12 cellular contexts compared by ENCODE assay signal in the genomic region with DNA sequence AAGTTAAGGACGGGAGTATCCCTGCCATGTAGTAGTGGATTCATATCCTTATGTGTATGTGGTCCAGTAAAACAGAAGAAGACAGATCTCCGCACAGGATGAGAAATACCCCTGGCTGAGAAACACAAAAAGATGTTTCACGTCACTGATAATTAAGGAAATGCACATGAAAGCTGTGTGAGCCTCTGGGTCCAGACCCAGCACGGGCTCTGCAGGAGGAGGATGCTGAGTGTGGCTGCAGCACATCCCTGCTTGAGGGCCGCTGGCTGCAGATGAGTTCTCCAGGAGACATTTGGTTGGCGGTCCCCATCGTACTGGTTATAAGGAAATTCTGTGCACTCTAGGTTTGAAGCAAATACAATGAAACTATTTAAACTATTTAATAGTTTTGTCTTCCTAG. TPM values are rescaled to one million over a fixed set of nuclear protein-coding genes. Genes with fewer than 3 reads are reported as not detected.
DNase-seq lines count a peak whose midpoint lies in the region; ATAC-seq and TF ChIP-seq lines count a peak whose summit lies in the region.
"Had no signal": no experiment of that assay in that cellular context is flagged by ENCODE, and none has a peak within 500 bp of the region (broad histone marks: within the 10 kb centered on the region; RNA-seq: fewer than 3 reads in every experiment).

No MANE protein-coding gene starts in this region.

- no peaks in the 10 kb centered on the region for H3K4me1 ChIP-seq in neural progenitor cell
- H3K4me1 ChIP-seq in upper lobe of right lung: peaks cover 25% of the 10 kb centered on the region
- H3K4me1 ChIP-seq: A549 had no signal

- H3K79me2 ChIP-seq in neural progenitor cell (ENCODE audit: low read depth): peaks cover 100% of the 10 kb centered on the region

- H3K36me3 ChIP-seq in neural progenitor cell (no peaks in the 10 kb centered on the region), upper lobe of right lung (no peaks in the 10 kb centered on the region)

- intact Hi-C loops in upper lobe of right lung (cut with DNase I) (no loop called here), sciatic nerve (cut with DNase I) (no loop called here)

- H3K9ac ChIP-seq in neural progenitor cell: no peak overlapping the region

- H3K4me1 Mint-ChIP-seq in activated naive CD8-positive, alpha-beta T cell (ENCODE audit: low read depth): peaks cover 50% of the 10 kb centered on the region
- peaks cover 42% of the 10 kb centered on the region for H3K4me1 Mint-ChIP-seq in activated naive CD8-positive, alpha-beta T cell treated with anti-CD3 and anti-CD28 coated beads, Interleukin-2, amount 50 U/mL, for 24 hours
- H3K4me1 Mint-ChIP-seq in neural progenitor cell: peaks cover 22% of the 10 kb centered on the region

- H4K20me1 ChIP-seq in neural progenitor cell (ENCODE audit: low read depth): peaks cover 88% of the 10 kb centered on the region

- no peak for DNase-seq in activated naive CD8-positive, alpha-beta T cell treated with anti-CD3 and anti-CD28 coated beads, Interleukin-2, amount 50 U/mL, for 24 hours
- DNase-seq in epithelial cell of prostate (ENCODE audit: low read depth, low spot score) (no peak), neural progenitor cell (ENCODE audit: low spot score) (no peak), upper lobe of right lung (no peak), sciatic nerve (ENCODE audit: low spot score) (no peak), glomerular visceral epithelial cell (ENCODE audit: extremely low spot score) (no peak)
- DNase-seq: activated CD8-positive, alpha-beta memory T cell treated with anti-CD3 and anti-CD28 coated beads, Interleukin-2, amount 50 U/mL, for 48 hours; stimulated activated naive CD8-positive, alpha-beta T cell treated with anti-CD3 and anti-CD28 coated beads, Interleukin-15, amount 100 ng/mL, for 72 hours had no signal

- no peaks in the 10 kb centered on the region for H3K27me3 Mint-ChIP-seq in activated naive CD8-positive, alpha-beta T cell
- no peaks in the 10 kb centered on the region for H3K27me3 Mint-ChIP-seq in activated naive CD8-positive, alpha-beta T cell treated with anti-CD3 and anti-CD28 coated beads, Interleukin-2, amount 50 U/mL, for 24 hours
- H3K27me3 Mint-ChIP-seq in neural progenitor cell (ENCODE audit: insufficient read depth, low read depth): peaks cover 4% of the 10 kb centered on the region
- H3K27me3 Mint-ChIP-seq: stimulated activated naive CD8-positive, alpha-beta T cell treated with anti-CD3 and anti-CD28 coated beads, Interleukin-15, amount 100 ng/mL, for 72 hours had no signal

- peaks cover 20% of the 10 kb centered on the region for H3K36me3 Mint-ChIP-seq in activated naive CD8-positive, alpha-beta T cell
- H3K36me3 Mint-ChIP-seq in activated naive CD8-positive, alpha-beta T cell treated with anti-CD3 and anti-CD28 coated beads, Interleukin-2, amount 50 U/mL, for 24 hours (ENCODE audit: low read depth): peaks cover 38% of the 10 kb centered on the region
- H3K36me3 Mint-ChIP-seq in neural progenitor cell: peaks cover 18% of the 10 kb centered on the region

- peak overlapping the region; percentile 34 for H3K27ac Mint-ChIP-seq in activated naive CD8-positive, alpha-beta T cell
- no peak overlapping the region for H3K27ac Mint-ChIP-seq in activated naive CD8-positive, alpha-beta T cell treated with anti-CD3 and anti-CD28 coated beads, Interleukin-2, amount 50 U/mL, for 24 hours
- H3K27ac Mint-ChIP-seq in neural progenitor cell: peak overlapping the region; percentile 2

- no peak overlapping the region for H2AFZ ChIP-seq in neural progenitor cell (replicated peaks)

- no peak for ATAC-seq in activated naive CD8-positive, alpha-beta T cell treated with anti-CD3 and anti-CD28 coated beads, Interleukin-2, amount 50 U/mL, for 24 hours
- ATAC-seq in upper lobe of right lung (no peak), sciatic nerve (no peak), GM18502 (IDR thresholded peaks at IDR 0.05; ENCODE audit: poor library complexity, unreplicated experiment) (no peak)
- ATAC-seq: stimulated activated naive CD8-positive, alpha-beta T cell treated with anti-CD3 and anti-CD28 coated beads, Interleukin-15, amount 100 ng/mL, for 72 hours had no signal

- H3K9me3 Mint-ChIP-seq in activated naive CD8-positive, alpha-beta T cell (ENCODE audit: low read depth): no peaks in the 10 kb centered on the region
- no peaks in the 10 kb centered on the region for H3K9me3 Mint-ChIP-seq in activated naive CD8-positive, alpha-beta T cell treated with anti-CD3 and anti-CD28 coated beads, Interleukin-2, amount 50 U/mL, for 24 hours
- peaks cover 2% of the 10 kb centered on the region for H3K9me3 Mint-ChIP-seq in neural progenitor cell
- H3K9me3 Mint-ChIP-seq: stimulated activated naive CD8-positive, alpha-beta T cell treated with anti-CD3 and anti-CD28 coated beads, Interleukin-15, amount 100 ng/mL, for 72 hours had no signal

- H3K27me3 ChIP-seq in neural progenitor cell: no peaks in the 10 kb centered on the region
- no peaks in the 10 kb centered on the region for H3K27me3 ChIP-seq in upper lobe of right lung
- H3K27me3 ChIP-seq: SJSA1 had no signal

- H3K9me3 ChIP-seq in neural progenitor cell (ENCODE audit: low read depth) (no peaks in the 10 kb centered on the region), upper lobe of right lung (no peaks in the 10 kb centered on the region)
- H3K9me3 ChIP-seq: A549, SJSA1 had no signal

- H3K4me3 ChIP-seq in neural progenitor cell: no peak overlapping the region
- H3K4me3 ChIP-seq in upper lobe of right lung: no peak overlapping the region
- H3K4me3 ChIP-seq: A549, SJSA1 had no signal

- H3K4me2 ChIP-seq in neural progenitor cell: no peak overlapping the region
- H3K4me2 ChIP-seq: A549 had no signal

- H3K27ac ChIP-seq in epithelial cell of prostate: peak overlapping the region; percentile 55
- no peak overlapping the region for H3K27ac ChIP-seq in neural progenitor cell
- H3K27ac ChIP-seq in upper lobe of right lung: peak overlapping the region; percentile 21
- H3K27ac ChIP-seq: A549, SJSA1 had no signal

- no peaks in the 10 kb centered on the region for H3F3A ChIP-seq in neural progenitor cell (ENCODE audit: low read depth)

- H3K4me3 Mint-ChIP-seq in activated naive CD8-positive, alpha-beta T cell: no peak overlapping the region
- no peak overlapping the region for H3K4me3 Mint-ChIP-seq in activated naive CD8-positive, alpha-beta T cell treated with anti-CD3 and anti-CD28 coated beads, Interleukin-2, amount 50 U/mL, for 24 hours
- no peak overlapping the region for H3K4me3 Mint-ChIP-seq in neural progenitor cell
- H3K4me3 Mint-ChIP-seq: stimulated activated naive CD8-positive, alpha-beta T cell treated with anti-CD3 and anti-CD28 coated beads, Interleukin-15, amount 100 ng/mL, for 72 hours had no signal

- TF ChIP-seq CTCF in neural progenitor cell (IDR thresholded peaks at IDR 0.05) (no peak), upper lobe of right lung (IDR thresholded peaks at IDR 0.05) (no peak)

RNA-seq across cellular contexts. Expression of gene SUN1, which starts 8.2 kb away (rescaled TPM):
- total RNA-seq in neural progenitor cell (ENCODE audit: low replicate concordance) (104 and 131 TPM in 2 replicates), upper lobe of right lung (127 TPM), sciatic nerve (207 TPM)

RNA-seq across cellular contexts. Expression of gene GET4, which starts 52.2 kb away (rescaled TPM):
- total RNA-seq in neural progenitor cell (ENCODE audit: low replicate concordance) (17.2 and 35.7 TPM in 2 replicates), upper lobe of right lung (35.1 TPM), sciatic nerve (25.4 TPM)
